ENCODE assay signal across 8 cellular contexts in the genomic region with DNA sequence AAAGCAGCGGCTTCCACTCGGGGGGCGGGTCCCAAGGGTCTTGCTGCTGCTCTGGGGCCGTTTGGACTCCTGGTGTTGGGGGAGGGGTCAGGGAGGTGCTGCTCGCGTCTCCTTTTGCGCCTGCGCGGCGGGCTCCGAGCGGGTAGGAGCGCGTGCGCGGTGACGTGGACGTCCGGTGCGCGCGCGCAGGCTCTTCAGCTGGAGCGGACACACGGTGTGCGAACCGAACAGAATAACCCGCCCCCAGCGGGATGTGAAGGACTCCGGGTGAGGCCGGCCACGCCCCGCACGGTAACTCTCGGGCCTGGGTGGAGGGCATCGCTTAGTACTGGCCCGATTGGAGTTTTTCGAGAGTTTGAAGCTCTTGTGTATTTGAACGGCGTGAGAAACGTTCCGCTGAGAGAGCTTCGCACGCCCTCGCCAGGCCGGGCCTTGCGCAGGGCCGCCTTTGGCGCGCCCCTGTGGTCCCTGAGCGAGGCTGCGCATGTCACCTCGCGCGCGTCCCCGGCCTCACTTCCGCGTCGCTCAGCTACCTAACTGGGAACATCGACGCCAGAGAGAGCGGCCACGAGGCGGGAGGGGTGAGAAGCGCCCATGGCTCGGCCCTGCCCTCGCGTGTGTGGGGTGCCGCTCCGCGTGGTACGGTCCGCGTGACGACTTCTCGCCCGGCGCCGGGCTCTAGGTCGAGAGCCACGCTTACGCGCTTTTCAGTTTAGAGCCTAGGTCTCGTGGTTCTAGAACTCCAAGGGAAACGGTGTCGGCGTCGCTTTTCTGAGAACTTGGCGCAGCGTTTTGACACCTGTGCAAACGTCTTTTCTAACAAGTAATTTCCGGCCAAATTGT. TPM values are rescaled to one million over a fixed set of nuclear protein-coding genes. Genes with fewer than 3 reads are reported as not detected.
DNase-seq lines count a peak whose midpoint lies in the region; ATAC-seq, FAIRE-seq and TF ChIP-seq lines count a peak whose summit lies in the region.

A gene (plus strand): TSS at position 171 of the 843 bp plus-strand sequence.

- no peaks in the 10 kb centered on the region for H3K27me3 ChIP-seq in right atrium auricular region

- intact Hi-C loops in T-helper 1 cell treated with Interleukin-12 subunit alpha and Interleukin-12 subunit beta and Interleukin-4 antibody, amounts not matched to agents 30 ng/mL and 1 ng/mL, for 36 hours (cut with micrococcal nuclease), result loop anchor here (1.0 to 10.0 kb wide), 10 partner anchors 36 to 914 kb away; a partner anchor contains a TSS

- no peak for FAIRE-seq in urothelium cell line (lab: Jason Lieb, UNC)

- H3K36me3 ChIP-seq in right atrium auricular region, result no peaks in the 10 kb centered on the region

- peak; percentile 98 for DNase-seq in GM12865 (ENCODE audit: low read depth)
- DNase-seq in NB4 (ENCODE audit: low read depth), result peak; percentile 92
- peak; percentile 74 for DNase-seq in amniotic stem cell (lab: John Stamatoyannopoulos, UW)
- peak; percentile 92 for DNase-seq in right atrium auricular region (ENCODE audit: low spot score)
- peak; percentile 71 for DNase-seq in pulmonary artery endothelial cell (ENCODE audit: low read depth, low spot score)
- peak; percentile 68 for DNase-seq in urothelium cell line (ENCODE audit: low spot score)

- H3K4me1 ChIP-seq in right atrium auricular region, result peaks cover 0 to 32% of the 10 kb centered on the region in 2 donors

- TF ChIP-seq CTCF in GM12865 (IDR thresholded peaks at IDR 0.05; ENCODE audit: insufficient read depth, low read depth, low read length, missing control alignments), result no peak
- TF ChIP-seq CTCF in NB4 (IDR thresholded peaks at IDR 0.05; ENCODE audit: low read depth, low read length), result no peak
- TF ChIP-seq CTCF in right atrium auricular region (IDR thresholded peaks at IDR 0.05), result peak in 1 of 2 donors; percentile 43

- peak; percentile 60 for TF ChIP-seq POLR2A in NB4 (IDR thresholded peaks at IDR 0.05; ENCODE audit: extremely low read depth, insufficient read length)

- H3K4me3 ChIP-seq in GM12865 (ENCODE audit: low read depth, low read length) (peak within 1 kb of the TSS; percentile 82), NB4 (ENCODE audit: low read depth, low read length) (peak within 1 kb of the TSS; percentile 85), right atrium auricular region (peak within 1 kb of the TSS; percentile 42 to 60)

- no peaks in the 10 kb centered on the region for H3K9me3 ChIP-seq in right atrium auricular region

- H3K27ac ChIP-seq in right atrium auricular region, result peak within 1 kb of the TSS; percentile 82 to 83

- peak; percentile 73 for ATAC-seq in HG02571 (IDR thresholded peaks at IDR 0.05; ENCODE audit: unreplicated experiment)

RNA-seq across cellular contexts. Expression of the gene that starts here (rescaled TPM):
- total RNA-seq in T-helper 1 cell treated with Interleukin-12 subunit alpha and Interleukin-12 subunit beta and Interleukin-4 antibody, amounts not matched to agents 30 ng/mL and 1 ng/mL, for 36 hours, result 39.3 and 41.4 TPM in 2 replicates
- total RNA-seq in right atrium auricular region, result 10 to 100 TPM; 40.1 to 40.3 TPM
- total RNA-seq in pulmonary artery endothelial cell, result 26.6 and 46.2 TPM in 2 replicates

Comparison
In these comparisons a context has a peak if more than half of its experiments do, and no peak if none do; other contexts are left out.
1. Peak in every context shown above with its lines: DNase-seq, ATAC-seq, H3K4me3 ChIP-seq and H3K27ac ChIP-seq.